8 cellular contexts compared by ENCODE assay signal in the genomic region with DNA sequence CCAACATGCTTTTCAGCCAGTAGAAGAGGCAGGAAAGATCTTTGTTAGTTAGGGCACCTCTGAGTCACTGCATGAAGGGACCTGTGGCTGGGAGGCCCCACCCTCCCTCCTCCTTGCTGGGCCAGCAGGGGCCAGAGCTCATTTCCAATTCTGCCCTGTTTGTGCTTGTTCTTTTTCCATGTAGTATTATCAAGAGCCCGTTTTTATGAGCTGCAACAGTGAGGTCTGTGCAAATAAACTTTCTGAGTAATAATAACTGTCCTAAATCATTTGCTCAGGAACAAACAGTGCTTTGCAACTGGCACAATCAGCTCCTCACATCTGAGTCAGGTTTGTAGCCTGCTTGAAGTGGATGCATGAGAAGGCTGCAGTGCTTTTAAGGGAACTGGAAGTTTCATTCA.
A peak's percentile ranks its signal among the peaks of the same experiment; 100 is the strongest.
DNase-seq lines count a peak whose midpoint lies in the region; ATAC-seq and TF ChIP-seq lines count a peak whose summit lies in the region.

No MANE protein-coding gene starts in this region.

- no peaks in the 10 kb centered on the region for H3K36me3 ChIP-seq in OCI-LY1 (ENCODE audit: insufficient read depth, low read length)

- peak; percentile 75 to 90 for ATAC-seq in activated naive CD4-positive, alpha-beta T cell treated with anti-CD3 and anti-CD28 coated beads, Interleukin-2, amount 50 U/mL, for 72 hours
- ATAC-seq in naive thymus-derived CD8-positive, alpha-beta T cell = peak; percentile 55 to 80
- no peak for ATAC-seq in HG03097 (IDR thresholded peaks at IDR 0.05; ENCODE audit: low FRiP score, unreplicated experiment)

- peaks cover 0 to 5% of the 10 kb centered on the region in 2 donors for H3K36me3 Mint-ChIP-seq in activated naive CD4-positive, alpha-beta T cell treated with anti-CD3 and anti-CD28 coated beads, Interleukin-2, amount 50 U/mL, for 72 hours
- H3K36me3 Mint-ChIP-seq in naive thymus-derived CD8-positive, alpha-beta T cell = no peaks in the 10 kb centered on the region

- no peaks in the 10 kb centered on the region for H3K9me2 ChIP-seq in OCI-LY1 (ENCODE audit: low read depth, low read length)

- peak; percentile 31 for DNase-seq in DMS79 (lab: John Stamatoyannopoulos, UW)
- DNase-seq in activated naive CD4-positive, alpha-beta T cell treated with anti-CD3 and anti-CD28 coated beads, Interleukin-2, amount 50 U/mL, for 72 hours (ENCODE audit: low spot score in 2 of 2) = peak in 1 of 2 donors; percentile 35
- peak in 7 of 10 donors; percentile 4 to 38 (median 27) for DNase-seq in naive thymus-derived CD8-positive, alpha-beta T cell
- DNase-seq in NCI-H1048 (lab: John Stamatoyannopoulos, UW) = no peak
- no peak for DNase-seq in GM20000 (ENCODE audit: low spot score)
- DNase-seq in putamen (ENCODE audit: low spot score) = no peak

- no peaks in the 10 kb centered on the region for H4K20me1 ChIP-seq in OCI-LY1 (ENCODE audit: insufficient read depth, low read length)

- H3K27me3 ChIP-seq in OCI-LY1 (ENCODE audit: insufficient read depth, low read length) = no peaks in the 10 kb centered on the region

- H3K9me3 Mint-ChIP-seq in activated naive CD4-positive, alpha-beta T cell treated with anti-CD3 and anti-CD28 coated beads, Interleukin-2, amount 50 U/mL, for 72 hours = no peaks in the 10 kb centered on the region
- no peaks in the 10 kb centered on the region for H3K9me3 Mint-ChIP-seq in naive thymus-derived CD8-positive, alpha-beta T cell

- H3K4me1 ChIP-seq in OCI-LY1 (ENCODE audit: insufficient read depth, low read length, severe bottlenecking) = peaks cover 30% of the 10 kb centered on the region

- H3K27ac ChIP-seq in OCI-LY1 (ENCODE audit: low read depth, low read length, poor library complexity, severe bottlenecking) = peak overlapping the region; percentile 26

- no peak overlapping the region for H3K4me2 ChIP-seq in OCI-LY1 (ENCODE audit: low read length)

- H3K27me3 Mint-ChIP-seq in naive thymus-derived CD8-positive, alpha-beta T cell = no peaks in the 10 kb centered on the region

- H3K4me3 Mint-ChIP-seq in naive thymus-derived CD8-positive, alpha-beta T cell = peak overlapping the region in 9 of 10 donors; percentile 24 to 81 (median 54)

- no peak for TF ChIP-seq CTCF in OCI-LY1 (IDR thresholded peaks at IDR 0.05; ENCODE audit: low read length)
- TF ChIP-seq CTCF in GM20000 (IDR thresholded peaks at IDR 0.05; ENCODE audit: extremely low read depth, missing control alignments) = no peak

- H3K9me3 ChIP-seq in OCI-LY1 (ENCODE audit: low read length) = no peaks in the 10 kb centered on the region

- POLR2A ChIA-PET in naive thymus-derived CD8-positive, alpha-beta T cell (lab: Charles Lee) = interaction anchor here (0.6 to 2.1 kb wide), 13 partner anchors 10 to 340 kb away, joined by 3 to 15 read pairs (median 3); a partner anchor contains a TSS

- H3K9ac ChIP-seq in OCI-LY1 (ENCODE audit: low read length) = no peak overlapping the region

- no peaks in the 10 kb centered on the region for H3K79me2 ChIP-seq in OCI-LY1 (ENCODE audit: insufficient read depth, low read length)

- H3K4me1 Mint-ChIP-seq in naive thymus-derived CD8-positive, alpha-beta T cell = peaks cover 37 to 77% (median 73%) of the 10 kb centered on the region in 4 donors

- H2AFZ ChIP-seq in OCI-LY1 (ENCODE audit: low read length) = no peak overlapping the region

- peak overlapping the region; percentile 26 to 48 for H3K27ac Mint-ChIP-seq in activated naive CD4-positive, alpha-beta T cell treated with anti-CD3 and anti-CD28 coated beads, Interleukin-2, amount 50 U/mL, for 72 hours
- peak overlapping the region; percentile 59 to 96 (median 86) for H3K27ac Mint-ChIP-seq in naive thymus-derived CD8-positive, alpha-beta T cell

- H3F3A ChIP-seq in OCI-LY1 (ENCODE audit: insufficient read depth, low read length) = no peaks in the 10 kb centered on the region

- no peak overlapping the region for H3K4me3 ChIP-seq in OCI-LY1 (ENCODE audit: low read depth, low read length, poor library complexity, severe bottlenecking)

Comparison
In these comparisons a context has a peak if more than half of its experiments do, and no peak if none do; other contexts are left out.
1. DNase-seq: peak in DMS79 (single experiment) and naive thymus-derived CD8-positive, alpha-beta T cell (7 of 10); none in NCI-H1048 (single experiment), GM20000 (single experiment) and putamen (single experiment).